29 cellular contexts compared by ENCODE assay signal in the genomic region with DNA sequence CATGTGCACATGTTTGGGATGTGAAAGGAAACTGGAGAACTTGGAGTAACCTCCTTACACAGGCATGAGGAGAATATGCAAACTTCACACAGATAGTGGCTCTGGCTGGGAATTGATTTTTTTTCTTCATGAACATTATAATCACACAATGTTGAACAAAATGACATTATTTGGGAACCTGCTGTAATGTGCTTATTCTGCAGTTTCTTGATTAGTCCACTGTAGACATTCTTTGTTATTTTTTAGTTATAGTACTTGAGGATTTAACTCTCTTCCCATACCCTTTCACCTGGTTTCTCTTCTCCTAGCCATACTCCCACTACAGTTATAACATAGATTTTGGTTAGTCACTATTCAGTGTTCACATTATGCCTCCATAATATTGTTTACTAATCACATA.
"Had no signal": no experiment of that assay in that cellular context is flagged by ENCODE, and none has a peak within 500 bp of the region (broad histone marks: within the 10 kb centered on the region; RNA-seq: fewer than 3 reads in every experiment).

No MANE protein-coding gene starts in this region.

- H3K4me1 ChIP-seq: ascending aorta, breast epithelium, colonic mucosa had no signal

- H3K27me3 ChIP-seq: ascending aorta, breast epithelium, cardiac muscle cell, colonic mucosa, dorsolateral prefrontal cortex had no signal

- DNase-seq: activated CD4-positive, alpha-beta memory T cell treated with anti-CD3 and anti-CD28 coated beads, Interleukin-2, amount 10 ng/mL, durations not matched to agents 7 days and 5 days; activated CD4-positive, alpha-beta T cell treated with anti-CD3 and anti-CD28 coated beads for 1 hour; activated CD4-positive, alpha-beta T cell treated with anti-CD3 and anti-CD28 coated beads for 4 hours; activated CD4-positive, alpha-beta T cell treated with anti-CD3 and anti-CD28 coated beads, Interleukin-2, amount 10 ng/mL, durations not matched to agents 7 days and 5 days; activated CD4-positive, alpha-beta T cell treated with anti-CD3 and anti-CD28 coated beads, Interleukin-2, amount 50 U/mL, for 4 hours; activated CD8-positive, alpha-beta memory T cell treated with anti-CD3 and anti-CD28 coated beads, Interleukin-2, amount 50 U/mL, for 48 hours; activated gamma-delta T cell; activated naive CD4-positive, alpha-beta T cell; activated naive CD4-positive, alpha-beta T cell treated with anti-CD3 and anti-CD28 coated beads, Interleukin-2, amount 10 ng/mL, durations not matched to agents 7 days and 5 days; activated naive CD8-positive, alpha-beta T cell treated with anti-CD3 and anti-CD28 coated beads, Interleukin-2, amount 10 ng/mL, durations not matched to agents 7 days and 5 days; activated T-cell treated with anti-CD3 and anti-CD28 coated beads for 4 hours; activated T-cell treated with anti-CD3 and anti-CD28 coated beads, Interleukin-2, amount 50 U/mL, for 24 hours; activated T-cell treated with anti-CD3 and anti-CD28 coated beads, Interleukin-2, amount 50 U/mL, for 72 hours; central memory CD4-positive, alpha-beta T cell; cerebellar nuclear complex; colonic mucosa; dorsolateral prefrontal cortex; effector memory CD4-positive, alpha-beta T cell; endodermal cell; foreskin fibroblast; head of caudate nucleus; T-helper 17 cell; T1000 had no signal

- H3K36me3 ChIP-seq: breast epithelium, cardiac muscle cell, colonic mucosa had no signal

- H3K9me3 ChIP-seq: ascending aorta, breast epithelium, colonic mucosa had no signal

- FAIRE-seq: frontal cortex had no signal

- H3K27ac ChIP-seq: ascending aorta, breast epithelium, cardiac muscle cell, colonic mucosa had no signal

- H3K4me3 ChIP-seq: ascending aorta, breast epithelium, cardiac muscle cell, colonic mucosa, dorsolateral prefrontal cortex had no signal

- ATAC-seq: activated naive CD4-positive, alpha-beta T cell treated with anti-CD3 and anti-CD28 coated beads, Interleukin-2, amount 50 U/mL, for 72 hours; activated T-cell treated with anti-CD3 and anti-CD28 coated beads, Interleukin-2, amount 50 U/mL, for 72 hours; esophagus mucosa; T-helper 17 cell had no signal
